ENCODE assay signal across 1 cellular context in genomic region chr19:16098416-16098768, GRCh38.
TF ChIP-seq lines count a peak whose summit lies in the region.

No MANE protein-coding gene starts in this region.

TF ChIP-seq in SK-N-SH treated with all-trans-retinoic acid at 6 μM for 48 hours, 23 proteins besides CTCF, POLR2A, EP300 and RAD21 (continued from another document):
- TF ChIP-seq CSRNP3 (CRISPR knock-in tag; IDR thresholded peaks at IDR 0.05) (no peak), GLIS3 (CRISPR knock-in tag; IDR thresholded peaks at IDR 0.05) (no peak), ZFP30 (CRISPR knock-in tag; IDR thresholded peaks at IDR 0.05) (no peak), CREB5 (CRISPR knock-in tag; IDR thresholded peaks at IDR 0.05; ENCODE audit: low read depth) (no peak), ZC3H10 (CRISPR knock-in tag; IDR thresholded peaks at IDR 0.05) (no peak), PATZ1 (CRISPR knock-in tag; IDR thresholded peaks at IDR 0.05; ENCODE audit: borderline replicate concordance) (no peak), TOX (CRISPR knock-in tag; IDR thresholded peaks at IDR 0.05; ENCODE audit: borderline replicate concordance) (no peak), ZFP3 (CRISPR knock-in tag; IDR thresholded peaks at IDR 0.05) (no peak), CSDC2 (CRISPR knock-in tag; IDR thresholded peaks at IDR 0.05) (no peak)
